In genomic region chr2:2746731-2747130, GRCh38 we compare ENCODE assay signal across 5 cellular contexts.
"Had no signal": no experiment of that assay in that cellular context is flagged by ENCODE, and none has a peak within 500 bp of the region (broad histone marks: within the 10 kb centered on the region; RNA-seq: fewer than 3 reads in every experiment).

No MANE protein-coding gene starts in this region.

- H3K4me3 ChIP-seq: GM23338, K562 had no signal

- ATAC-seq: GM23338, K562 had no signal

- H3K4me3 Mint-ChIP-seq: GM23338, H9 had no signal

- H3K27ac Mint-ChIP-seq: GM23338, H9 had no signal

- DNase-seq: H9, HCEC 1CT, IMR-90 had no signal
